In genomic region chr17:18563405-18564098, GRCh38 we compare ENCODE assay signal across 7 cellular contexts.
DNase-seq lines count a peak whose midpoint lies in the region; ATAC-seq and TF ChIP-seq lines count a peak whose summit lies in the region.
"Not testable (repeated sequence)": the region's sequence is repeated elsewhere in the genome, so short reads cannot be mapped to it uniquely, and the experiment has no call there.

No MANE protein-coding gene starts in this region.

- not testable (repeated sequence) for H3K79me2 ChIP-seq in KMS-11 (ENCODE audit: insufficient read depth, low read depth)

- not testable (repeated sequence) for H3K27me3 ChIP-seq in KMS-11 (ENCODE audit: insufficient read depth, low read depth)

- POLR2A ChIA-PET in naive thymus-derived CD8-positive, alpha-beta T cell (lab: Charles Lee) = not testable (repeated sequence)

- H3K36me3 ChIP-seq in KMS-11 (ENCODE audit: insufficient read depth) = not testable (repeated sequence)

- peak; percentile 33 for DNase-seq in SHP77 treated with DMSO at 0.1 percent for 48 hours (lab: John Stamatoyannopoulos, UW)
- peak; percentile 4 to 7 for DNase-seq in activated T-cell treated with anti-CD3 and anti-CD28 coated beads, Interleukin-2, amount 50 U/mL, for 72 hours
- DNase-seq in glutamatergic neuron = not testable (repeated sequence)
- peak in 3 of 10 donors; percentile 15 to 60 (median 30) for DNase-seq in naive thymus-derived CD8-positive, alpha-beta T cell

- peaks cover 12% of the 10 kb centered on the region for H3K4me1 Mint-ChIP-seq in activated T-cell treated with anti-CD3 and anti-CD28 coated beads, Interleukin-2, amount 50 U/mL, for 72 hours (ENCODE audit: low read depth)
- not testable (repeated sequence) for H3K4me1 Mint-ChIP-seq in glutamatergic neuron (ENCODE audit: low read depth, unreplicated experiment)
- peaks cover 4 to 13% (median 11%) of the 10 kb centered on the region in 4 donors for H3K4me1 Mint-ChIP-seq in naive thymus-derived CD8-positive, alpha-beta T cell

- not testable (repeated sequence) for H3K36me3 Mint-ChIP-seq in activated T-cell treated with anti-CD3 and anti-CD28 coated beads, Interleukin-2, amount 50 U/mL, for 72 hours (ENCODE audit: insufficient read depth in 2 of 2); glutamatergic neuron (ENCODE audit: unreplicated experiment); naive thymus-derived CD8-positive, alpha-beta T cell

- H3K27me3 Mint-ChIP-seq in activated T-cell treated with anti-CD3 and anti-CD28 coated beads, Interleukin-2, amount 50 U/mL, for 72 hours (ENCODE audit: low read depth); glutamatergic neuron (ENCODE audit: unreplicated experiment): not testable (repeated sequence)
- H3K27me3 Mint-ChIP-seq in naive thymus-derived CD8-positive, alpha-beta T cell = peaks cover 0 to 10% (median 2%) of the 10 kb centered on the region in 5 donors

- not testable (repeated sequence) for H3K4me3 ChIP-seq in KMS-11 (IDR thresholded peaks at IDR 0.05; ENCODE audit: insufficient read depth, low read depth, low read length)

- H3K9me3 Mint-ChIP-seq in activated T-cell treated with anti-CD3 and anti-CD28 coated beads, Interleukin-2, amount 50 U/mL, for 72 hours; glutamatergic neuron (ENCODE audit: unreplicated experiment); naive thymus-derived CD8-positive, alpha-beta T cell: not testable (repeated sequence)

- H3K4me3 Mint-ChIP-seq in activated T-cell treated with anti-CD3 and anti-CD28 coated beads, Interleukin-2, amount 50 U/mL, for 72 hours = peak overlapping the region; percentile 62 to 66
- peak overlapping the region; percentile 30 for H3K4me3 Mint-ChIP-seq in glutamatergic neuron (ENCODE audit: unreplicated experiment)
- peak overlapping the region; percentile 43 to 84 (median 71) for H3K4me3 Mint-ChIP-seq in naive thymus-derived CD8-positive, alpha-beta T cell

- ATAC-seq in GM18511 (IDR thresholded peaks at IDR 0.05; ENCODE audit: unreplicated experiment) (peak; percentile 72), HG02642 (IDR thresholded peaks at IDR 0.05; ENCODE audit: poor library complexity, unreplicated experiment) (peak; percentile 80)
- peak; percentile 74 to 77 for ATAC-seq in activated T-cell treated with anti-CD3 and anti-CD28 coated beads, Interleukin-2, amount 50 U/mL, for 72 hours (replicated peaks in 1 of 2)
- ATAC-seq in naive thymus-derived CD8-positive, alpha-beta T cell = peak; percentile 87

- peak overlapping the region; percentile 36; the same call in 1 of the 2 replicates for H3K4me2 ChIP-seq in KMS-11

- not testable (repeated sequence) for H3K27ac Mint-ChIP-seq in activated T-cell treated with anti-CD3 and anti-CD28 coated beads, Interleukin-2, amount 50 U/mL, for 72 hours; glutamatergic neuron (ENCODE audit: unreplicated experiment)
- peak overlapping the region in 9 of 10 donors; percentile 18 to 84 (median 58) for H3K27ac Mint-ChIP-seq in naive thymus-derived CD8-positive, alpha-beta T cell

- H3K4me1 ChIP-seq in KMS-11 (ENCODE audit: low read depth, poor library complexity, severe bottlenecking) = peaks cover 27% of the 10 kb centered on the region

- TF ChIP-seq CTCF in KMS-11 (conservative IDR thresholded peaks at IDR 0.05; ENCODE audit: low read depth, low read length) = peak; percentile 5; the same call in 1 of the 2 replicates
- not testable (repeated sequence) for TF ChIP-seq CTCF in glutamatergic neuron (IDR thresholded peaks at IDR 0.05; ENCODE audit: partially characterized antibody, unreplicated experiment)

- H2AFZ ChIP-seq in KMS-11 (ENCODE audit: low read depth) = peak overlapping the region; percentile 59; the same call in 1 of the 2 replicates

- H3K9ac ChIP-seq in KMS-11 = peak overlapping the region; percentile 44; the same call in 1 of the 2 replicates

- H4K20me1 ChIP-seq in KMS-11 (ENCODE audit: insufficient read depth) = not testable (repeated sequence)

- H3K27ac ChIP-seq in KMS-11 = peak overlapping the region; percentile 82
